8 cellular contexts compared by ENCODE assay signal in the genomic region with DNA sequence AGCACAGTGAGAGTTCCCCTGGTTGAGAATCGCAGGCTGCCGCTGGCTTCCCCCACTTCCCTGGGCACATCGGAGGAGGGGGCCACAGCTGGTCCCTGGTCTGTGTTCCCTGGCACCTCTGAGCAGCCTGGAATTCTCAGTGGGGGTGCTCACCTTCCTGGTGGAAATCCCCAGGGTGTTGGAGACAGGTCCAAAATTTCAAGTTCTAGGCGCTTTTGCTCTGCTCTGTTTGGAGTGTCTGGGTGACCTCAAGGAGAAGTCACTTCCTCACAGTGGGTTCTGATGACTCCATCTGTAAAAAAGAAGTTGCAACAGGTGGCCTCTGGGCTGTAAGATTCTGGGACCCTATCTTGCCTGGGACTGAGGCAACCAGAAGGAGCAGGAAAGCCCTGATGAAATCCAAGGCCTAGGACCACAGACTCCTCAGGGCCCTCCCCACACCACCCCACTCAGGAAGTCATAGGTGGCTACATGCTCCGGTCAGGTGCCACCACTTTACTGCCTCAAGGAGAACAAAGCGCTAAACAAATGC. TPM values are rescaled to one million over a fixed set of nuclear protein-coding genes. Genes with fewer than 3 reads are reported as not detected.
A peak's percentile ranks its signal among the peaks of the same experiment; 100 is the strongest.
DNase-seq lines count a peak whose midpoint lies in the region; ATAC-seq and TF ChIP-seq lines count a peak whose summit lies in the region.

A gene with protein sequence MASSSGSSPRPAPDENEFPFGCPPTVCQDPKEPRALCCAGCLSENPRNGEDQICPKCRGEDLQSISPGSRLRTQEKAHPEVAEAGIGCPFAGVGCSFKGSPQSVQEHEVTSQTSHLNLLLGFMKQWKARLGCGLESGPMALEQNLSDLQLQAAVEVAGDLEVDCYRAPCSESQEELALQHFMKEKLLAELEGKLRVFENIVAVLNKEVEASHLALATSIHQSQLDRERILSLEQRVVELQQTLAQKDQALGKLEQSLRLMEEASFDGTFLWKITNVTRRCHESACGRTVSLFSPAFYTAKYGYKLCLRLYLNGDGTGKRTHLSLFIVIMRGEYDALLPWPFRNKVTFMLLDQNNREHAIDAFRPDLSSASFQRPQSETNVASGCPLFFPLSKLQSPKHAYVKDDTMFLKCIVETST (minus strand): TSS at position 400 of the 532 bp plus-strand sequence. CDS start 721 bp downstream, outside the sequence.

- peak within 1 kb of the TSS; percentile 100 for H3K27ac ChIP-seq in CD4-positive, alpha-beta T cell (ENCODE audit: low read depth, low read length)
- H3K27ac ChIP-seq in KMS-11 (peak within 1 kb of the TSS; percentile 12), neutrophil (peak within 1 kb of the TSS; percentile 86)

- no peak for DNase-seq in CD4-positive, alpha-beta T cell
- DNase-seq in activated naive CD8-positive, alpha-beta T cell treated with anti-CD3 and anti-CD28 coated beads, Interleukin-2, amount 10 ng/mL, durations not matched to agents 7 days and 5 days = peak; percentile 62
- DNase-seq in DMS53 (lab: John Stamatoyannopoulos, UW) (no peak), HCEC 1CT (no peak), foreskin fibroblast (no peak)

- peak within 1 kb of the TSS; percentile 88 for H3K4me3 Mint-ChIP-seq in CD4-positive, alpha-beta T cell
- peak within 1 kb of the TSS; percentile 93 for H3K4me3 Mint-ChIP-seq in activated naive CD8-positive, alpha-beta T cell treated with anti-CD3 and anti-CD28 coated beads, Interleukin-2, amount 10 ng/mL, durations not matched to agents 7 days and 5 days

- H4K20me1 ChIP-seq in KMS-11 (ENCODE audit: insufficient read depth) = no peaks in the 10 kb centered on the region

- POLR2A ChIA-PET in CD4-positive, alpha-beta T cell (lab: Charles Lee) = interaction anchor here (1.1 to 21.8 kb wide), 9 partner anchors 9 to 195 kb away, joined by 3 to 1343 read pairs (median 9); a partner anchor contains a TSS
- POLR2A ChIA-PET in activated naive CD8-positive, alpha-beta T cell treated with anti-CD3 and anti-CD28 coated beads, Interleukin-2, amount 10 ng/mL, durations not matched to agents 7 days and 5 days (lab: Charles Lee) = interaction anchor here (0.7 to 9.1 kb wide), 16 partner anchors 9 to 274 kb away, joined by 3 to 117 read pairs (median 10); a partner anchor contains a TSS

- H3K4me2 ChIP-seq in KMS-11 = peak within 1 kb of the TSS; percentile 77; the same call in 1 of the 2 replicates

- H3K27me3 Mint-ChIP-seq in CD4-positive, alpha-beta T cell = no peaks in the 10 kb centered on the region
- no peaks in the 10 kb centered on the region for H3K27me3 Mint-ChIP-seq in activated naive CD8-positive, alpha-beta T cell treated with anti-CD3 and anti-CD28 coated beads, Interleukin-2, amount 10 ng/mL, durations not matched to agents 7 days and 5 days

- no peaks in the 10 kb centered on the region for H3K9me3 ChIP-seq in CD4-positive, alpha-beta T cell (ENCODE audit: control insufficient read depth, low read length)
- no peaks in the 10 kb centered on the region for H3K9me3 ChIP-seq in neutrophil

- H3K4me1 ChIP-seq in KMS-11 (ENCODE audit: low read depth, poor library complexity, severe bottlenecking) = peaks cover 65% of the 10 kb centered on the region
- peaks cover 49 to 50% of the 10 kb centered on the region in 2 experiments for H3K4me1 ChIP-seq in neutrophil (ENCODE audit: control insufficient read depth in 1 of 2, insufficient read depth in 1 of 2, low read depth in 1 of 2, low read length in 1 of 2)

- no peak within 1 kb of the TSS for H2AFZ ChIP-seq in KMS-11 (ENCODE audit: low read depth)

- H3K4me3 ChIP-seq in KMS-11 (IDR thresholded peaks at IDR 0.05; ENCODE audit: insufficient read depth, low read depth, low read length) (no peak within 1 kb of the TSS), neutrophil (ENCODE audit: low read depth in 1 of 2, low read length in 1 of 2) (peak within 1 kb of the TSS; percentile 25 to 28), foreskin fibroblast (ENCODE audit: low read depth in 1 of 2, low read length in 2 of 2) (no peak within 1 kb of the TSS)

- no peaks in the 10 kb centered on the region for H3K9me3 Mint-ChIP-seq in CD4-positive, alpha-beta T cell
- no peaks in the 10 kb centered on the region for H3K9me3 Mint-ChIP-seq in activated naive CD8-positive, alpha-beta T cell treated with anti-CD3 and anti-CD28 coated beads, Interleukin-2, amount 10 ng/mL, durations not matched to agents 7 days and 5 days

- H3K79me2 ChIP-seq in KMS-11 (ENCODE audit: insufficient read depth, low read depth) = no peaks in the 10 kb centered on the region

- no peaks in the 10 kb centered on the region for H3K27me3 ChIP-seq in CD4-positive, alpha-beta T cell (ENCODE audit: control insufficient read depth, insufficient read depth, low read length)
- H3K27me3 ChIP-seq in KMS-11 (ENCODE audit: insufficient read depth, low read depth) = no peaks in the 10 kb centered on the region
- no peaks in the 10 kb centered on the region for H3K27me3 ChIP-seq in neutrophil

- intact Hi-C loops in CD4-positive, alpha-beta T cell (cut with DNase I, micrococcal nuclease) = loop anchor here (1.0 to 5.0 kb wide), 3 partner anchors 34 to 50 kb away; a partner anchor contains a TSS

- H3K36me3 ChIP-seq in KMS-11 (ENCODE audit: insufficient read depth) = no peaks in the 10 kb centered on the region
- H3K36me3 ChIP-seq in neutrophil = peaks cover 25% of the 10 kb centered on the region

- peak; percentile 27 for ATAC-seq in CD4-positive, alpha-beta T cell (ENCODE audit: poor library complexity)
- peak; percentile 7 for ATAC-seq in GM21367 (IDR thresholded peaks at IDR 0.05; ENCODE audit: unreplicated experiment)
- ATAC-seq in activated naive CD8-positive, alpha-beta T cell treated with anti-CD3 and anti-CD28 coated beads, Interleukin-2, amount 10 ng/mL, durations not matched to agents 7 days and 5 days (ENCODE audit: low read depth) = peak; percentile 27

- CTCF ChIA-PET in CD4-positive, alpha-beta T cell (lab: Charles Lee) = interaction anchor here (0.9 to 2.8 kb wide), 5 partner anchors 10 to 84 kb away, joined by 3 to 8 read pairs (median 5); a partner anchor contains a TSS

- TF ChIP-seq CTCF in CD4-positive, alpha-beta T cell (IDR thresholded peaks at IDR 0.05) = no peak
- TF ChIP-seq CTCF in KMS-11 (conservative IDR thresholded peaks at IDR 0.05; ENCODE audit: low read depth, low read length) = no peak
- TF ChIP-seq CTCF in neutrophil (IDR thresholded peaks at IDR 0.05) = no peak
- TF ChIP-seq CTCF in foreskin fibroblast (IDR thresholded peaks at IDR 0.05; ENCODE audit: low read depth, low read length) = no peak

- peaks cover 91% of the 10 kb centered on the region for H3K4me1 Mint-ChIP-seq in CD4-positive, alpha-beta T cell (ENCODE audit: low read depth)
- H3K4me1 Mint-ChIP-seq in activated naive CD8-positive, alpha-beta T cell treated with anti-CD3 and anti-CD28 coated beads, Interleukin-2, amount 10 ng/mL, durations not matched to agents 7 days and 5 days = peaks cover 66% of the 10 kb centered on the region

- H3K9ac ChIP-seq in KMS-11 = no peak within 1 kb of the TSS

- peak within 1 kb of the TSS; percentile 100 for H3K27ac Mint-ChIP-seq in CD4-positive, alpha-beta T cell
- H3K27ac Mint-ChIP-seq in activated naive CD8-positive, alpha-beta T cell treated with anti-CD3 and anti-CD28 coated beads, Interleukin-2, amount 10 ng/mL, durations not matched to agents 7 days and 5 days = peak within 1 kb of the TSS; percentile 94

- H3K36me3 Mint-ChIP-seq in CD4-positive, alpha-beta T cell (ENCODE audit: low read depth) = peaks cover 46% of the 10 kb centered on the region
- H3K36me3 Mint-ChIP-seq in activated naive CD8-positive, alpha-beta T cell treated with anti-CD3 and anti-CD28 coated beads, Interleukin-2, amount 10 ng/mL, durations not matched to agents 7 days and 5 days = peaks cover 38% of the 10 kb centered on the region

RNA-seq across cellular contexts. Expression of the gene that starts here (rescaled TPM):
- 10 to 100 TPM; 60.3 to 61.7 TPM for total RNA-seq in CD4-positive, alpha-beta T cell
- total RNA-seq in activated naive CD8-positive, alpha-beta T cell treated with anti-CD3 and anti-CD28 coated beads, Interleukin-2, amount 10 ng/mL, durations not matched to agents 7 days and 5 days = 100 to 1,000 TPM in 1 of 2 experiments, 10 to 100 TPM in 1; 97.1 to 102 TPM

Comparison
In these comparisons a context has a peak if more than half of its experiments do, and no peak if none do; other contexts are left out.
1. H3K27ac ChIP-seq: peak in every context shown above with its lines; median percentile 100 in CD4-positive, alpha-beta T cell; 86 in neutrophil; 12 in KMS-11.
2. H3K4me3 ChIP-seq: peak in neutrophil (2 of 2); none in KMS-11 (single experiment) and foreskin fibroblast (0 of 2).
3. Peak in every context shown above with its lines, with median percentiles within 50 percentile points of each other: ATAC-seq.